Comparison of ENCODE assay signal across 8 cellular contexts in genomic region chr17:7435676-7436555, GRCh38. TPM values are rescaled to one million over a fixed set of nuclear protein-coding genes. Genes with fewer than 3 reads are reported as not detected.
DNase-seq lines count a peak whose midpoint lies in the region; ATAC-seq and TF ChIP-seq lines count a peak whose summit lies in the region.

No MANE protein-coding gene starts in this region.

- peak overlapping the region; percentile 74 for H2AFZ ChIP-seq in PC-9

- DNase-seq in PC-9 (peak; percentile 55 to 59), activated gamma-delta T cell (lab: John Stamatoyannopoulos, UW) (peak; percentile 33), heart left ventricle (peak in 4 of 5 donors; percentile 27 to 50 (median 46)), sciatic nerve (ENCODE audit: low spot score) (no peak), AG20443 (ENCODE audit: low spot score) (no peak), NCI-H2107 treated with DMSO at 0.1 percent for 48 hours (lab: John Stamatoyannopoulos, UW; ENCODE audit: unreplicated experiment) (no peak)

- H3K79me2 ChIP-seq in PC-9 (ENCODE audit: low read depth), result peaks cover 8% of the 10 kb centered on the region; the same call in 1 of the 2 replicates

- no peaks in the 10 kb centered on the region for H3K36me3 ChIP-seq in PC-9 (ENCODE audit: low read depth)
- H3K36me3 ChIP-seq in heart left ventricle, result no peaks in the 10 kb centered on the region

- peak overlapping the region; percentile 90 for H3K4me2 ChIP-seq in PC-9

- POLR2A ChIA-PET in PC-9 (lab: Charles Lee; ENCODE audit: unreplicated experiment), result interaction anchor here (0.5 to 1.5 kb wide), 8 partner anchors 10 to 251 kb away, joined by 3 to 34 read pairs (median 5); partner anchors contain the start of genes CD68, PLSCR3, TMEM256 and TP53

- TSS peak; percentile 72 for BruUV-seq in PC-9 (replicated peaks; lab: Mats Ljungman, UMichigan)

- ATAC-seq in GM18505 (IDR thresholded peaks at IDR 0.05; ENCODE audit: unreplicated experiment) (peak; percentile 25), HG02970 (IDR thresholded peaks at IDR 0.05; ENCODE audit: low FRiP score, unreplicated experiment) (peak; percentile 19), heart left ventricle (peak in 2 of 4 donors; percentile 1 to 15), sciatic nerve (peak; percentile 15)

- TF ChIP-seq POLR2A in GM18505 (IDR thresholded peaks at IDR 0.05; ENCODE audit: borderline replicate concordance, extremely low read depth, insufficient read depth, insufficient read length) (peak; percentile 58), heart left ventricle (IDR thresholded peaks at IDR 0.05) (peak in 1 of 2 donors; percentile 11)

- H3K4me3 ChIP-seq in PC-9 (peak overlapping the region; percentile 57), heart left ventricle (peak overlapping the region; percentile 9 to 75 (median 53))

- TF ChIP-seq CTCF in PC-9 (conservative IDR thresholded peaks at IDR 0.05), result no peak
- peak in 3 of 12 donors; percentile 21 to 30 (median 26) for TF ChIP-seq CTCF in heart left ventricle (IDR thresholded peaks at IDR 0.05)

- WGBS in heart left ventricle, 4 donors, result 8 to 10% (median 9%) methylated on average over 42 to 49 of the region's 49 CpGs

- H4K20me1 ChIP-seq in PC-9 (ENCODE audit: insufficient read depth), result no peaks in the 10 kb centered on the region

- H3K4me1 ChIP-seq in PC-9 (replicated peaks; ENCODE audit: insufficient read depth) (0 out of 2 replicates have a peak, but pooled peaks cover 7% of the 10 kb centered on the region), heart left ventricle (peaks cover 4 to 63% (median 45%) of the 10 kb centered on the region in 12 donors)

- CTCF ChIA-PET in PC-9 (lab: Charles Lee), result interaction anchor here (0.7 to 2.9 kb wide), 6 partner anchors 10 to 252 kb away, joined by 3 to 19 read pairs (median 4); partner anchors contain the start of genes PLSCR3, TMEM256 and TP53

- peak overlapping the region; percentile 68 for H3K27ac ChIP-seq in PC-9
- H3K27ac ChIP-seq in heart left ventricle, result peak overlapping the region in 11 of 12 donors; percentile 3 to 91 (median 52)

- intact Hi-C loops in PC-9 (cut with micrococcal nuclease; ENCODE audit: unreplicated experiment), result loop anchor here (1.0 to 5.0 kb wide), 6 partner anchors 32 to 250 kb away; partner anchors contain the start of genes PLSCR3, POLR2A and TMEM256
- intact Hi-C loops in heart left ventricle (cut with DNase I), result loop anchor here (2.0 to 10.0 kb wide), 18 partner anchors 29 to 251 kb away; partner anchors contain the start of genes SENP3 (in 7 of the 10), POLR2A (in 6 of the 10), TMEM95 (in 6 of the 10) and KCTD11 (in 4 of the 10)
- intact Hi-C loops in sciatic nerve (cut with DNase I), result no loop called here

- no peaks in the 10 kb centered on the region for H3K9me2 ChIP-seq in PC-9 (ENCODE audit: insufficient read depth)

- peaks cover 10% of the 10 kb centered on the region; the same call in 1 of the 2 replicates for H3F3A ChIP-seq in PC-9 (ENCODE audit: insufficient read depth, low read depth)

- no peaks in the 10 kb centered on the region for H3K27me3 ChIP-seq in PC-9 (ENCODE audit: insufficient read depth, low read depth)
- H3K27me3 ChIP-seq in heart left ventricle, result peaks cover 0 to 42% (median 8%) of the 10 kb centered on the region in 9 donors

- no peaks in the 10 kb centered on the region for H3K9me3 ChIP-seq in PC-9 (ENCODE audit: insufficient read depth, low read depth)
- H3K9me3 ChIP-seq in heart left ventricle, result no peaks in the 10 kb centered on the region

RNA-seq across cellular contexts. Expression of gene TMEM102, which starts 0.7 kb away (rescaled TPM):
- total RNA-seq in PC-9 (2021), result 17.0 and 20.7 TPM in 2 replicates
- total RNA-seq in heart left ventricle, result 1 to 10 TPM; 1.7 to 6.8 (median 4.0) TPM
- polyA plus RNA-seq in heart left ventricle, result 1 to 10 TPM; 1.8 to 4.5 TPM
- total RNA-seq in sciatic nerve, result 3.0 TPM

RNA-seq across cellular contexts. Expression of gene FGF11, which starts 3.4 kb away (rescaled TPM):
- total RNA-seq in PC-9 (2021) (15.2 and 23.2 TPM in 2 replicates), heart left ventricle (1 to 10 TPM; 2.8 to 9.6 (median 7.8) TPM), sciatic nerve (3.8 TPM)
- polyA plus RNA-seq in heart left ventricle, result 1 to 10 TPM; 1.6 to 9.6 TPM

RNA-seq across cellular contexts. Expression of gene SPEM3, which starts 7.3 kb away (rescaled TPM):
- total RNA-seq in PC-9 (2021), result not detected in 2 replicates
- total RNA-seq in heart left ventricle, result not detected
- not detected for polyA plus RNA-seq in heart left ventricle
- total RNA-seq in sciatic nerve, result not detected

RNA-seq across cellular contexts. Expression of gene CHRNB1, which starts 8.9 kb away (rescaled TPM):
- total RNA-seq in PC-9 (2021) (31.9 and 53.4 TPM in 2 replicates), heart left ventricle (10 to 100 TPM in 7 of 9 donors, 1 to 10 TPM in 2; 8.2 to 14.2 (median 11.0) TPM), sciatic nerve (6.3 TPM)
- 10 to 100 TPM; 11.2 to 27.3 TPM for polyA plus RNA-seq in heart left ventricle

RNA-seq across cellular contexts. Expression of gene SPEM2, which starts 10.5 kb away (rescaled TPM):
- total RNA-seq in PC-9 (2021) (0.50 TPM in 1 of 2 replicates, not detected in the other), heart left ventricle (not detected), sciatic nerve (not detected)
- not detected for polyA plus RNA-seq in heart left ventricle

Comparison
In these comparisons a context has a peak if more than half of its experiments do, and no peak if none do; other contexts are left out.
1. DNase-seq: peak in PC-9 (2 of 2), activated gamma-delta T cell (single experiment) and heart left ventricle (4 of 5); none in sciatic nerve (single experiment), AG20443 (single experiment) and NCI-H2107 treated with DMSO at 0.1 percent for 48 hours (single experiment).